In genomic region chr5:9546973-9547947, GRCh38 we compare ENCODE assay signal across 8 cellular contexts. TPM values are rescaled to one million over a fixed set of nuclear protein-coding genes. Genes with fewer than 3 reads are reported as not detected.
A peak's percentile ranks its signal among the peaks of the same experiment; 100 is the strongest.
DNase-seq lines count a peak whose midpoint lies in the region; ATAC-seq and TF ChIP-seq lines count a peak whose summit lies in the region.

No MANE protein-coding gene starts in this region.

- CTCF ChIA-PET in GM10248 (lab: Yijun Ruan, JAX), result interaction anchor here (1.0 to 1.4 kb wide), 3 partner anchors 10 to 186 kb away, joined by 3 to 4 read pairs (median 4); no protein-coding TSS in a partner anchor

- POLR2A ChIA-PET in GM10248 (lab: Yijun Ruan, JAX), result no interaction called here

- TF ChIP-seq CTCF in astrocyte of the spinal cord (IDR thresholded peaks at IDR 0.05; ENCODE audit: low read depth, low read length) (no peak), gastrocnemius medialis (IDR thresholded peaks at IDR 0.05 in 4 of 5, conservative IDR thresholded peaks at IDR 0.05 in 1 of 5) (no peak), GM10248 (IDR thresholded peaks at IDR 0.05; ENCODE audit: control extremely low read depth, extremely low read depth, low read depth, missing control alignments) (no peak)

- DNase-seq in GM04503 (ENCODE audit: low read depth) (peak; percentile 75), astrocyte of the spinal cord (ENCODE audit: low read depth, low spot score) (peak; percentile 68), gastrocnemius medialis (no peak), COLO829 (ENCODE audit: low spot score) (no peak), GM10248 (ENCODE audit: extremely low spot score) (no peak), SKM-1 (lab: John Stamatoyannopoulos, UW; ENCODE audit: unreplicated experiment) (no peak)
- DNase-seq in activated CD8-positive, alpha-beta memory T cell treated with anti-CD3 and anti-CD28 coated beads, Interleukin-2, amount 50 U/mL, for 48 hours, result no peak

- H3K9me3 ChIP-seq in iPS-18a (ENCODE audit: control insufficient read depth, low read depth, low read length) (no peaks in the 10 kb centered on the region), gastrocnemius medialis (no peaks in the 10 kb centered on the region)

- H3K36me3 ChIP-seq in iPS-18a (ENCODE audit: control insufficient read depth, low read depth, low read length), result peaks cover 13% of the 10 kb centered on the region
- H3K36me3 ChIP-seq in gastrocnemius medialis, result no peaks in the 10 kb centered on the region

- in situ Hi-C loops in astrocyte of the spinal cord (cut with HindIII; ENCODE audit: low sequenced_read_pairs) (no loop called here), gastrocnemius medialis (cut with MboI; ENCODE audit: low sequenced_read_pairs in 4 of 4) (loop anchor here in 1 of 4 donors (25.0 kb wide), 1 partner anchor 185 kb away; no protein-coding TSS in a partner anchor)

- H3K4me1 ChIP-seq in iPS-18a (ENCODE audit: control insufficient read depth, low read depth, low read length) (peaks cover 8% of the 10 kb centered on the region), gastrocnemius medialis (peaks cover 10 to 12% of the 10 kb centered on the region in 2 donors)

- H3K27me3 ChIP-seq in iPS-18a (ENCODE audit: control insufficient read depth, insufficient read depth, low read length) (no peaks in the 10 kb centered on the region), gastrocnemius medialis (peaks cover 0 to 7% (median 6%) of the 10 kb centered on the region in 3 donors)

- TF ChIP-seq POLR2A in gastrocnemius medialis (IDR thresholded peaks at IDR 0.05), result no peak

- H3K9ac ChIP-seq in iPS-18a (ENCODE audit: low read length), result peak overlapping the region; percentile 33

- no peak for ATAC-seq in gastrocnemius medialis

- intact Hi-C loops in gastrocnemius medialis (cut with DNase I; ENCODE audit: low total_unique reads), result no loop called here

- H3K4me3 ChIP-seq in astrocyte of the spinal cord (ENCODE audit: low read depth, low read length), result peak overlapping the region; percentile 79
- peak overlapping the region; percentile 89 for H3K4me3 ChIP-seq in iPS-18a (ENCODE audit: low read length)
- H3K4me3 ChIP-seq in gastrocnemius medialis, result peak overlapping the region in 3 of 4 donors; percentile 60 to 75 (median 70)

- H3K27ac ChIP-seq in iPS-18a (ENCODE audit: low read length) (no peak overlapping the region), gastrocnemius medialis (peak overlapping the region; percentile 60 to 81 (median 74))

RNA-seq across cellular contexts. Expression of gene SEMA5A, which starts 1.4 kb away (rescaled TPM):
- 1 to 10 TPM in 3 of 4 donors, under 1 TPM in 1; 0.46 to 3.2 (median 1.7) TPM for total RNA-seq in gastrocnemius medialis

Comparison
In these comparisons a context has a peak if more than half of its experiments do, and no peak if none do; other contexts are left out.
1. DNase-seq: peak in GM04503 (single experiment) and astrocyte of the spinal cord (single experiment); none in gastrocnemius medialis (0 of 2), COLO829 (single experiment), GM10248 (single experiment), SKM-1 (single experiment) and activated CD8-positive, alpha-beta memory T cell treated with anti-CD3 and anti-CD28 coated beads, Interleukin-2, amount 50 U/mL, for 48 hours (single experiment).
2. Peak in every context shown above with its lines, with median percentiles within 50 percentile points of each other: H3K4me3 ChIP-seq.